8 cellular contexts compared by ENCODE assay signal in genomic region chr3:179147571-179148445, GRCh38. TPM values are rescaled to one million over a fixed set of nuclear protein-coding genes. Genes with fewer than 3 reads are reported as not detected.
A peak's percentile ranks its signal among the peaks of the same experiment; 100 is the strongest.
DNase-seq lines count a peak whose midpoint lies in the region; TF ChIP-seq lines count a peak whose summit lies in the region.

Gene PIK3CA (plus strand): TSS chr3:179148357. CDS start chr3:179198826, 50,469 bp downstream.

- DNase-seq in GF-D8 (lab: John Stamatoyannopoulos, UW) (peak; percentile 97), HEK293T (ENCODE audit: extremely low spot score) (peak; percentile 76), MV-4-11 (lab: John Stamatoyannopoulos, UW) (peak; percentile 97), SK-MEL-5 (ENCODE audit: low read depth, low spot score) (peak; percentile 99), germinal center (ENCODE audit: low spot score) (peak; percentile 90), non-pigmented ciliary epithelial cell (ENCODE audit: low read depth) (peak; percentile 97), superior temporal gyrus (ENCODE audit: extremely low spot score) (peak; percentile 100)
- DNase-seq in activated naive CD4-positive, alpha-beta T cell treated with Interleukin-2 at 50 U/mL for 16 hours, result peak; percentile 94

- CTCF ChIA-PET in HEK293T (lab: Yijun Ruan, JAX), result no interaction called here

- POLR2A ChIA-PET in HEK293T (lab: Yijun Ruan, JAX), result no interaction called here

- in situ Hi-C loops in SK-MEL-5 (cut with HindIII; ENCODE audit: low pct_unique_long_range_greater_than_20kb, low sequenced_read_pairs), result no loop called here

TF ChIP-seq in HEK293T, 16 proteins besides CTCF, POLR2A, EP300 and RAD21:
- TF ChIP-seq FOXA1 (IDR thresholded peaks at IDR 0.05) (no peak), FOXK2 (IDR thresholded peaks at IDR 0.05) (no peak), NFRKB (IDR thresholded peaks at IDR 0.05) (no peak), L3MBTL2 (conservative IDR thresholded peaks at IDR 0.05) (no peak), HDGF (IDR thresholded peaks at IDR 0.05; ENCODE audit: borderline replicate concordance) (no peak), BHLHE40 (IDR thresholded peaks at IDR 0.05; ENCODE audit: borderline replicate concordance) (no peak), ARNT (IDR thresholded peaks at IDR 0.05) (no peak), CTBP1 (IDR thresholded peaks at IDR 0.05; ENCODE audit: borderline replicate concordance) (no peak), FOXM1 (IDR thresholded peaks at IDR 0.05; ENCODE audit: borderline replicate concordance) (no peak), ELF4 (IDR thresholded peaks at IDR 0.05) (peak; percentile 44), ZNF384 (IDR thresholded peaks at IDR 0.05) (peak; percentile 96), LEF1 (IDR thresholded peaks at IDR 0.05; ENCODE audit: borderline replicate concordance) (no peak), TARDBP (IDR thresholded peaks at IDR 0.05) (no peak), SP1 (IDR thresholded peaks at IDR 0.05) (no peak), SUZ12 (IDR thresholded peaks at IDR 0.05) (no peak)
- TF ChIP-seq, protein P1, sequence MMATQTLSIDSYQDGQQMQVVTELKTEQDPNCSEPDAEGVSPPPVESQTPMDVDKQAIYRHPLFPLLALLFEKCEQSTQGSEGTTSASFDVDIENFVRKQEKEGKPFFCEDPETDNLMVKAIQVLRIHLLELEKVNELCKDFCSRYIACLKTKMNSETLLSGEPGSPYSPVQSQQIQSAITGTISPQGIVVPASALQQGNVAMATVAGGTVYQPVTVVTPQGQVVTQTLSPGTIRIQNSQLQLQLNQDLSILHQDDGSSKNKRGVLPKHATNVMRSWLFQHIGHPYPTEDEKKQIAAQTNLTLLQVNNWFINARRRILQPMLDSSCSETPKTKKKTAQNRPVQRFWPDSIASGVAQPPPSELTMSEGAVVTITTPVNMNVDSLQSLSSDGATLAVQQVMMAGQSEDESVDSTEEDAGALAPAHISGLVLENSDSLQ (IDR thresholded peaks at IDR 0.05), result no peak

RNA-seq across cellular contexts. Expression of gene PIK3CA, which starts in this region (rescaled TPM):
- 12.7 and 13.2 TPM in 2 replicates for total RNA-seq in SK-MEL-5 (2014; rRNA removed; shearing (Covaris generic))
- polyA plus RNA-seq in SK-MEL-5 (2015; cell fraction: cytosol; rRNA removed), result 5.1 and 7.2 TPM in 2 replicates
- polyA plus RNA-seq in SK-MEL-5 (2015; cell fraction: nucleus; rRNA removed), result 13.2 and 15.9 TPM in 2 replicates

Comparison
In these comparisons a context has a peak if more than half of its experiments do, and no peak if none do; other contexts are left out.
1. Peak in every context shown above with its lines: DNase-seq.